In genomic region chr10:57014758-57015157, GRCh38 we compare ENCODE assay signal across 15 cellular contexts.
"Had no signal": no experiment of that assay in that cellular context is flagged by ENCODE, and none has a peak within 500 bp of the region (broad histone marks: within the 10 kb centered on the region; RNA-seq: fewer than 3 reads in every experiment).

No MANE protein-coding gene starts in this region.

- DNase-seq: effector memory CD4-positive, alpha-beta T cell; gastrocnemius medialis; immature natural killer cell; left colon; mammary epithelial cell; mucosa of descending colon; natural killer cell; small intestine; stimulated activated CD4-positive, alpha-beta T cell treated with anti-CD3 and anti-CD28 coated beads, Interleukin-12 subunit alpha, Interleukin-12 subunit beta, amount 100 ng/mL, for 4 hours; stimulated activated naive CD4-positive, alpha-beta T cell treated with Interleukin-2 at 50 U/mL for 16 hours; trophoblast cell had no signal

- H3K4me1 Mint-ChIP-seq: immature natural killer cell, natural killer cell had no signal

- ATAC-seq: gastrocnemius medialis, left colon, mucosa of descending colon, natural killer cell had no signal

- H3K36me3 Mint-ChIP-seq: immature natural killer cell, natural killer cell had no signal

- H3K27ac ChIP-seq: epithelial cell of prostate, esophagus muscularis mucosa, gastrocnemius medialis had no signal

- H3K4me3 Mint-ChIP-seq: immature natural killer cell, natural killer cell, neural crest cell had no signal

- H3K27ac Mint-ChIP-seq: immature natural killer cell, natural killer cell had no signal

- H3K36me3 ChIP-seq: esophagus muscularis mucosa, gastrocnemius medialis had no signal

- H3K4me3 ChIP-seq: esophagus muscularis mucosa, gastrocnemius medialis, mucosa of descending colon had no signal

- H3K27me3 ChIP-seq: esophagus muscularis mucosa, gastrocnemius medialis had no signal

- FAIRE-seq: keratinocyte, small intestine had no signal
